Comparison of ENCODE assay signal across 8 cellular contexts in genomic region chr5:107389130-107389553, GRCh38.
DNase-seq lines count a peak whose midpoint lies in the region; ATAC-seq and TF ChIP-seq lines count a peak whose summit lies in the region.

No MANE protein-coding gene starts in this region.

- H3K9me3 Mint-ChIP-seq in T-helper 1 cell treated with Interleukin-12 subunit alpha and Interleukin-12 subunit beta and Interleukin-4 antibody, amounts not matched to agents 30 μg/mL and 1 μg/mL, for 36 hours: no peaks in the 10 kb centered on the region

- no peak overlapping the region for H3K4me3 ChIP-seq in KMS-11 (IDR thresholded peaks at IDR 0.05; ENCODE audit: insufficient read depth, low read depth, low read length)
- no peak overlapping the region for H3K4me3 ChIP-seq in heart left ventricle
- H3K4me3 ChIP-seq in upper lobe of right lung: no peak overlapping the region

- no peak overlapping the region for H3K27ac ChIP-seq in KMS-11
- H3K27ac ChIP-seq in heart left ventricle: peak overlapping the region; percentile 1 to 74 (median 60)
- H3K27ac ChIP-seq in upper lobe of right lung: no peak overlapping the region

- H4K20me1 ChIP-seq in KMS-11 (ENCODE audit: insufficient read depth): no peaks in the 10 kb centered on the region

- H3K4me3 Mint-ChIP-seq in T-helper 1 cell treated with Interleukin-12 subunit alpha and Interleukin-12 subunit beta and Interleukin-4 antibody, amounts not matched to agents 30 μg/mL and 1 μg/mL, for 36 hours: peak overlapping the region; percentile 53

- WGBS in heart left ventricle, 4 donors: 10 to 18% (median 13%) methylated on average over 2 of the region's 2 CpGs

- peaks cover 6% of the 10 kb centered on the region for H3K27me3 Mint-ChIP-seq in T-helper 1 cell treated with Interleukin-12 subunit alpha and Interleukin-12 subunit beta and Interleukin-4 antibody, amounts not matched to agents 30 μg/mL and 1 μg/mL, for 36 hours (ENCODE audit: low read depth)

- no peaks in the 10 kb centered on the region for H3K36me3 Mint-ChIP-seq in T-helper 1 cell treated with Interleukin-12 subunit alpha and Interleukin-12 subunit beta and Interleukin-4 antibody, amounts not matched to agents 30 μg/mL and 1 μg/mL, for 36 hours (ENCODE audit: low read depth)

- H3K36me3 ChIP-seq in KMS-11 (ENCODE audit: insufficient read depth): no peaks in the 10 kb centered on the region
- H3K36me3 ChIP-seq in heart left ventricle: no peaks in the 10 kb centered on the region
- H3K36me3 ChIP-seq in upper lobe of right lung: no peaks in the 10 kb centered on the region

- H3K4me2 ChIP-seq in KMS-11: 0 out of 2 replicates have a peak overlapping the region, but pooled peaks have one; percentile 5

- H3K4me1 Mint-ChIP-seq in T-helper 1 cell treated with Interleukin-12 subunit alpha and Interleukin-12 subunit beta and Interleukin-4 antibody, amounts not matched to agents 30 μg/mL and 1 μg/mL, for 36 hours (ENCODE audit: low read depth): peaks cover 21% of the 10 kb centered on the region

- ATAC-seq in activated CD4-positive, CD25-positive, alpha-beta regulatory T cell treated with anti-CD3 and anti-CD28 coated beads, Interleukin-2, amount 50 U/mL, for 24 hours: peak; percentile 12 to 16
- peak; percentile 87 for ATAC-seq in GM21737 (IDR thresholded peaks at IDR 0.05; ENCODE audit: unreplicated experiment)
- ATAC-seq in heart left ventricle: peak; percentile 70 to 81 (median 76)
- ATAC-seq in upper lobe of right lung: peak; percentile 67

- no peak for DNase-seq in activated CD4-positive, CD25-positive, alpha-beta regulatory T cell (lab: John Stamatoyannopoulos, UW)
- DNase-seq in heart left ventricle (no peak), upper lobe of right lung (no peak), T-helper 9 cell (no peak)

- no peaks in the 10 kb centered on the region for H3K27me3 ChIP-seq in KMS-11 (ENCODE audit: insufficient read depth, low read depth)
- no peaks in the 10 kb centered on the region for H3K27me3 ChIP-seq in heart left ventricle
- H3K27me3 ChIP-seq in upper lobe of right lung: no peaks in the 10 kb centered on the region

- H3K9me3 ChIP-seq in heart left ventricle (no peaks in the 10 kb centered on the region), upper lobe of right lung (no peaks in the 10 kb centered on the region)

- no peaks in the 10 kb centered on the region for H3K79me2 ChIP-seq in KMS-11 (ENCODE audit: insufficient read depth, low read depth)

- no peak overlapping the region for H3K9ac ChIP-seq in KMS-11

- intact Hi-C loops in heart left ventricle (cut with DNase I) (loop anchor here in 2 of 10 donors (5.0 to 10.0 kb wide), 4 partner anchors 156 to 283 kb away; partner anchors contain the start of gene EFNA5 (in 2 of the 2)), upper lobe of right lung (cut with DNase I) (no loop called here)

- peak overlapping the region; percentile 10 for H3K27ac Mint-ChIP-seq in T-helper 1 cell treated with Interleukin-12 subunit alpha and Interleukin-12 subunit beta and Interleukin-4 antibody, amounts not matched to agents 30 μg/mL and 1 μg/mL, for 36 hours

- TF ChIP-seq POLR2A in heart left ventricle (IDR thresholded peaks at IDR 0.05): no peak

- H2AFZ ChIP-seq in KMS-11 (ENCODE audit: low read depth): 0 out of 2 replicates have a peak overlapping the region, but pooled peaks have one; percentile 4

- peaks cover 19% of the 10 kb centered on the region for H3K4me1 ChIP-seq in KMS-11 (ENCODE audit: low read depth, poor library complexity, severe bottlenecking)
- peaks cover 0 to 34% (median 17%) of the 10 kb centered on the region in 12 donors for H3K4me1 ChIP-seq in heart left ventricle
- H3K4me1 ChIP-seq in upper lobe of right lung: peaks cover 27% of the 10 kb centered on the region

- TF ChIP-seq CTCF in KMS-11 (conservative IDR thresholded peaks at IDR 0.05; ENCODE audit: low read depth, low read length): no peak
- TF ChIP-seq CTCF in heart left ventricle (IDR thresholded peaks at IDR 0.05): peak in 3 of 12 donors; percentile 13 to 35 (median 25)
- peak; percentile 11 for TF ChIP-seq CTCF in upper lobe of right lung (IDR thresholded peaks at IDR 0.05)

Comparison
In these comparisons a context has a peak if more than half of its experiments do, and no peak if none do; other contexts are left out.
1. ATAC-seq: peak in every context shown above with its lines; median percentile 87 in GM21737; 76 in heart left ventricle; 67 in upper lobe of right lung; 14 in activated CD4-positive, CD25-positive, alpha-beta regulatory T cell treated with anti-CD3 and anti-CD28 coated beads, Interleukin-2, amount 50 U/mL, for 24 hours.
2. H3K27ac ChIP-seq: peak in heart left ventricle (12 of 12); none in KMS-11 (single experiment) and upper lobe of right lung (single experiment).